Comparison of ENCODE assay signal across 8 cellular contexts in genomic region chr20:32109392-32110172, GRCh38. TPM values are rescaled to one million over a fixed set of nuclear protein-coding genes. Genes with fewer than 3 reads are reported as not detected.
DNase-seq lines count a peak whose midpoint lies in the region; ATAC-seq and TF ChIP-seq lines count a peak whose summit lies in the region.

A gene with protein sequence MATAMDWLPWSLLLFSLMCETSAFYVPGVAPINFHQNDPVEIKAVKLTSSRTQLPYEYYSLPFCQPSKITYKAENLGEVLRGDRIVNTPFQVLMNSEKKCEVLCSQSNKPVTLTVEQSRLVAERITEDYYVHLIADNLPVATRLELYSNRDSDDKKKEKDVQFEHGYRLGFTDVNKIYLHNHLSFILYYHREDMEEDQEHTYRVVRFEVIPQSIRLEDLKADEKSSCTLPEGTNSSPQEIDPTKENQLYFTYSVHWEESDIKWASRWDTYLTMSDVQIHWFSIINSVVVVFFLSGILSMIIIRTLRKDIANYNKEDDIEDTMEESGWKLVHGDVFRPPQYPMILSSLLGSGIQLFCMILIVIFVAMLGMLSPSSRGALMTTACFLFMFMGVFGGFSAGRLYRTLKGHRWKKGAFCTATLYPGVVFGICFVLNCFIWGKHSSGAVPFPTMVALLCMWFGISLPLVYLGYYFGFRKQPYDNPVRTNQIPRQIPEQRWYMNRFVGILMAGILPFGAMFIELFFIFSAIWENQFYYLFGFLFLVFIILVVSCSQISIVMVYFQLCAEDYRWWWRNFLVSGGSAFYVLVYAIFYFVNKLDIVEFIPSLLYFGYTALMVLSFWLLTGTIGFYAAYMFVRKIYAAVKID (plus strand): TSS chr20:32109714. CDS start chr20:32109741, 27 bp downstream.

- peaks cover 15 to 18% of the 10 kb centered on the region in 2 donors for H3K36me3 Mint-ChIP-seq in activated naive CD4-positive, alpha-beta T cell treated with anti-CD3 and anti-CD28 coated beads, Interleukin-2, amount 50 U/mL, for 72 hours

- ATAC-seq in HG02588 (IDR thresholded peaks at IDR 0.05; ENCODE audit: unreplicated experiment) (peak; percentile 84), SK-N-SH treated with all-trans-retinoic acid at 6 μM for 48 hours (peak; percentile 90)
- peak; percentile 86 to 87 for ATAC-seq in activated naive CD4-positive, alpha-beta T cell treated with anti-CD3 and anti-CD28 coated beads, Interleukin-2, amount 50 U/mL, for 72 hours

- DNase-seq in GM06990 (ENCODE audit: extremely low read depth, insufficient read length) (peak; percentile 92), NCI-H1092 (lab: John Stamatoyannopoulos, UW) (peak; percentile 96), glomerular endothelial cell (ENCODE audit: extremely low read depth, low read depth, low spot score) (peak; percentile 92), occipital lobe (lab: John Stamatoyannopoulos, UW) (peak; percentile 93)
- DNase-seq in activated naive CD4-positive, alpha-beta T cell treated with anti-CD3 and anti-CD28 coated beads, Interleukin-2, amount 50 U/mL, for 72 hours (ENCODE audit: low spot score in 2 of 2) = peak; percentile 89 to 91

- 0 out of 2 replicates have a peak, but pooled peaks cover under 1% of the 10 kb centered on the region for H3K36me3 ChIP-seq in GM06990 (ENCODE audit: control insufficient read depth, insufficient read depth, low read length)

- no peak for TF ChIP-seq CTCF in GM06990 (IDR thresholded peaks at IDR 0.05; ENCODE audit: insufficient read depth, low read length, poor library complexity, severe bottlenecking)

- no peaks in the 10 kb centered on the region for H3K9me3 Mint-ChIP-seq in activated naive CD4-positive, alpha-beta T cell treated with anti-CD3 and anti-CD28 coated beads, Interleukin-2, amount 50 U/mL, for 72 hours

- H3K27ac ChIP-seq in temporal lobe (ENCODE audit: low read depth, low read length) = peak within 1 kb of the TSS; percentile 88

- peak within 1 kb of the TSS; percentile 99 to 100 for H3K27ac Mint-ChIP-seq in activated naive CD4-positive, alpha-beta T cell treated with anti-CD3 and anti-CD28 coated beads, Interleukin-2, amount 50 U/mL, for 72 hours

- no peaks in the 10 kb centered on the region for H3K27me3 ChIP-seq in GM06990 (replicated peaks; ENCODE audit: control insufficient read depth, insufficient read depth, low read length)

- peak within 1 kb of the TSS; percentile 98 for H3K4me3 ChIP-seq in GM06990 (replicated peaks; ENCODE audit: low read depth, low read length)

TF ChIP-seq in SK-N-SH treated with all-trans-retinoic acid at 6 μM for 48 hours, 23 proteins besides CTCF, POLR2A, EP300 and RAD21:
- TF ChIP-seq TCF4 (CRISPR knock-in tag; IDR thresholded peaks at IDR 0.05; ENCODE audit: borderline replicate concordance) (no peak), ZNF565 (CRISPR knock-in tag; conservative IDR thresholded peaks at IDR 0.05; ENCODE audit: low read depth) (no peak), GLIS3 (CRISPR knock-in tag; IDR thresholded peaks at IDR 0.05) (no peak), ZFP3 (CRISPR knock-in tag; IDR thresholded peaks at IDR 0.05) (0 out of 2 replicates have a peak, but pooled peaks have one; percentile 27), RARB (CRISPR knock-in tag; IDR thresholded peaks at IDR 0.05) (no peak), ZNF8 (CRISPR knock-in tag; IDR thresholded peaks at IDR 0.05) (no peak), TOX (CRISPR knock-in tag; IDR thresholded peaks at IDR 0.05; ENCODE audit: borderline replicate concordance) (no peak), OSR1 (CRISPR knock-in tag; IDR thresholded peaks at IDR 0.05) (no peak), PPARA (CRISPR knock-in tag; IDR thresholded peaks at IDR 0.05; ENCODE audit: borderline replicate concordance) (no peak), ZC3H10 (CRISPR knock-in tag; IDR thresholded peaks at IDR 0.05) (no peak), SNAI2 (CRISPR knock-in tag; IDR thresholded peaks at IDR 0.05) (no peak), ISL1 (CRISPR knock-in tag; IDR thresholded peaks at IDR 0.05) (no peak)
- TF ChIP-seq, protein P1, sequence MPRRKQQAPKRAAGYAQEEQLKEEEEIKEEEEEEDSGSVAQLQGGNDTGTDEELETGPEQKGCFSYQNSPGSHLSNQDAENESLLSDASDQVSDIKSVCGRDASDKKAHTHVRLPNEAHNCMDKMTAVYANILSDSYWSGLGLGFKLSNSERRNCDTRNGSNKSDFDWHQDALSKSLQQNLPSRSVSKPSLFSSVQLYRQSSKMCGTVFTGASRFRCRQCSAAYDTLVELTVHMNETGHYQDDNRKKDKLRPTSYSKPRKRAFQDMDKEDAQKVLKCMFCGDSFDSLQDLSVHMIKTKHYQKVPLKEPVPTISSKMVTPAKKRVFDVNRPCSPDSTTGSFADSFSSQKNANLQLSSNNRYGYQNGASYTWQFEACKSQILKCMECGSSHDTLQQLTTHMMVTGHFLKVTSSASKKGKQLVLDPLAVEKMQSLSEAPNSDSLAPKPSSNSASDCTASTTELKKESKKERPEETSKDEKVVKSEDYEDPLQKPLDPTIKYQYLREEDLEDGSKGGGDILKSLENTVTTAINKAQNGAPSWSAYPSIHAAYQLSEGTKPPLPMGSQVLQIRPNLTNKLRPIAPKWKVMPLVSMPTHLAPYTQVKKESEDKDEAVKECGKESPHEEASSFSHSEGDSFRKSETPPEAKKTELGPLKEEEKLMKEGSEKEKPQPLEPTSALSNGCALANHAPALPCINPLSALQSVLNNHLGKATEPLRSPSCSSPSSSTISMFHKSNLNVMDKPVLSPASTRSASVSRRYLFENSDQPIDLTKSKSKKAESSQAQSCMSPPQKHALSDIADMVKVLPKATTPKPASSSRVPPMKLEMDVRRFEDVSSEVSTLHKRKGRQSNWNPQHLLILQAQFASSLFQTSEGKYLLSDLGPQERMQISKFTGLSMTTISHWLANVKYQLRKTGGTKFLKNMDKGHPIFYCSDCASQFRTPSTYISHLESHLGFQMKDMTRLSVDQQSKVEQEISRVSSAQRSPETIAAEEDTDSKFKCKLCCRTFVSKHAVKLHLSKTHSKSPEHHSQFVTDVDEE (CRISPR knock-in tag; IDR thresholded peaks at IDR 0.05) = peak; percentile 62; the same call in 1 of the 2 replicates
- TF ChIP-seq, protein P2, sequence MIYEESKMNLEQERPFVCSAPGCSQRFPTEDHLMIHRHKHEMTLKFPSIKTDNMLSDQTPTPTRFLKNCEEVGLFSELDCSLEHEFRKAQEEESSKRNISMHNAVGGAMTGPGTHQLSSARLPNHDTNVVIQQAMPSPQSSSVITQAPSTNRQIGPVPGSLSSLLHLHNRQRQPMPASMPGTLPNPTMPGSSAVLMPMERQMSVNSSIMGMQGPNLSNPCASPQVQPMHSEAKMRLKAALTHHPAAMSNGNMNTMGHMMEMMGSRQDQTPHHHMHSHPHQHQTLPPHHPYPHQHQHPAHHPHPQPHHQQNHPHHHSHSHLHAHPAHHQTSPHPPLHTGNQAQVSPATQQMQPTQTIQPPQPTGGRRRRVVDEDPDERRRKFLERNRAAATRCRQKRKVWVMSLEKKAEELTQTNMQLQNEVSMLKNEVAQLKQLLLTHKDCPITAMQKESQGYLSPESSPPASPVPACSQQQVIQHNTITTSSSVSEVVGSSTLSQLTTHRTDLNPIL (CRISPR knock-in tag; IDR thresholded peaks at IDR 0.05; ENCODE audit: low read depth) = peak; percentile 47; the same call in 1 of the 2 replicates

RNA-seq across cellular contexts. Expression of the gene that starts here (rescaled TPM):
- 10 to 100 TPM; 41.0 to 45.4 TPM for total RNA-seq in activated naive CD4-positive, alpha-beta T cell treated with anti-CD3 and anti-CD28 coated beads, Interleukin-2, amount 50 U/mL, for 72 hours
- 44.2 and 52.2 TPM in 2 replicates for total RNA-seq in glomerular endothelial cell
- 15.1 TPM for total RNA-seq in occipital lobe
- total RNA-seq in temporal lobe = 18.2 TPM

Comparison
In these comparisons a context has a peak if more than half of its experiments do, and no peak if none do; other contexts are left out.
1. Peak in every context shown above with its lines: DNase-seq, ATAC-seq, H3K4me3 ChIP-seq and H3K27ac ChIP-seq.